8 cellular contexts compared by ENCODE assay signal in genomic region chr20:30723511-30723910, GRCh38.
DNase-seq lines count a peak whose midpoint lies in the region; ATAC-seq and TF ChIP-seq lines count a peak whose summit lies in the region.
"Not testable (repeated sequence)": the region's sequence is repeated elsewhere in the genome, so short reads cannot be mapped to it uniquely, and the experiment has no call there.

No MANE protein-coding gene starts in this region.

- H2BK15ac ChIP-seq in neuronal stem cell (ENCODE audit: low read length), result not testable (repeated sequence)

- not testable (repeated sequence) for H2AK5ac ChIP-seq in neuronal stem cell (ENCODE audit: low read depth, low read length)

- CTCF ChIA-PET in activated CD4-positive, alpha-beta memory T cell treated with anti-CD3 and anti-CD28 coated beads, Interleukin-2, amount 10 ng/mL, durations not matched to agents 7 days and 5 days (lab: Charles Lee), result interaction anchor here (1.7 kb wide), 1 partner anchor 9 kb away, joined by 3 read pairs; no protein-coding TSS in a partner anchor

- peak overlapping the region; percentile 84 for H3K4me3 Mint-ChIP-seq in activated CD4-positive, alpha-beta memory T cell treated with anti-CD3 and anti-CD28 coated beads, Interleukin-2, amount 10 ng/mL, durations not matched to agents 7 days and 5 days
- peak overlapping the region in 3 of 5 donors; percentile 36 to 70 (median 68) for H3K4me3 Mint-ChIP-seq in immature natural killer cell

- ATAC-seq in body of pancreas, result not testable (repeated sequence)

- TF ChIP-seq CTCF in body of pancreas (IDR thresholded peaks at IDR 0.05); esophagus squamous epithelium (IDR thresholded peaks at IDR 0.05): not testable (repeated sequence)

- H2BK5ac ChIP-seq in neuronal stem cell (ENCODE audit: low read length), result not testable (repeated sequence)

- not testable (repeated sequence) for H3K4me1 ChIP-seq in NT2/D1 (ENCODE audit: insufficient read depth, insufficient read length); body of pancreas; neuronal stem cell (ENCODE audit: control insufficient read depth in 2 of 2, insufficient read depth in 1 of 2, low read depth in 1 of 2, low read length in 2 of 2); thymus (ENCODE audit: control insufficient read depth, insufficient read depth, low read length)
- peaks cover 0 to 38% (median 0%) of the 10 kb centered on the region in 3 donors for H3K4me1 ChIP-seq in esophagus squamous epithelium

- H3K23ac ChIP-seq in neuronal stem cell (ENCODE audit: low read depth, low read length, poor library complexity), result not testable (repeated sequence)

- H2BK120ac ChIP-seq in neuronal stem cell (ENCODE audit: low read depth, low read length), result not testable (repeated sequence)

- not testable (repeated sequence) for H3K18ac ChIP-seq in neuronal stem cell (ENCODE audit: low read length)

- WGBS in body of pancreas, 2 donors, result 6 to 7% methylated on average over 5 to 27 of the region's 27 CpGs
- 20 to 66% methylated on average over 6 to 15 of the region's 27 CpGs for WGBS in esophagus squamous epithelium, 2 donors
- WGBS in neuronal stem cell (ENCODE audit: extremely low coverage in 2 of 2, insufficient read length in 2 of 2, insufficient replicate concordance in 1 of 2), 2 donors, result no CpG with 5 or more reads among the region's 27 CpGs
- 17% methylated on average over 27 of the region's 27 CpGs for WGBS in thymus

- peak overlapping the region in 3 of 4 donors; percentile 56 to 70 (median 70) for H3K27ac ChIP-seq in body of pancreas
- H3K27ac ChIP-seq in esophagus squamous epithelium, result peak overlapping the region in 3 of 4 donors; percentile 38 to 74 (median 49)
- H3K27ac ChIP-seq in neuronal stem cell (replicated peaks; ENCODE audit: low read length); thymus (ENCODE audit: low read depth): not testable (repeated sequence)

- H3K4ac ChIP-seq in neuronal stem cell (ENCODE audit: low read length), result not testable (repeated sequence)

- not testable (repeated sequence) for H4K91ac ChIP-seq in neuronal stem cell (ENCODE audit: low read depth, low read length, poor library complexity)

- DNase-seq in Caki2 (ENCODE audit: low read depth) (peak; percentile 10), body of pancreas (peak in 3 of 4 donors; percentile 2 to 20 (median 17))
- DNase-seq in NT2/D1 (ENCODE audit: low read depth, low spot score); activated CD4-positive, alpha-beta memory T cell treated with anti-CD3 and anti-CD28 coated beads, Interleukin-2, amount 10 ng/mL, durations not matched to agents 7 days and 5 days; esophagus squamous epithelium (lab: John Stamatoyannopoulos, UW); immature natural killer cell; neuronal stem cell (ENCODE audit: low spot score): not testable (repeated sequence)

- intact Hi-C loops in body of pancreas (cut with DNase I); esophagus squamous epithelium (cut with DNase I): not testable (repeated sequence)

- H3K36me3 Mint-ChIP-seq in activated CD4-positive, alpha-beta memory T cell treated with anti-CD3 and anti-CD28 coated beads, Interleukin-2, amount 10 ng/mL, durations not matched to agents 7 days and 5 days (ENCODE audit: low read depth); immature natural killer cell: not testable (repeated sequence)

- in situ Hi-C loops in Caki2 (cut with HindIII; ENCODE audit: low pct_unique_long_range_greater_than_20kb, low sequenced_read_pairs), result not testable (repeated sequence)

- H3K27me3 Mint-ChIP-seq in activated CD4-positive, alpha-beta memory T cell treated with anti-CD3 and anti-CD28 coated beads, Interleukin-2, amount 10 ng/mL, durations not matched to agents 7 days and 5 days; immature natural killer cell (ENCODE audit: low read depth in 3 of 3): not testable (repeated sequence)

- H3K79me1 ChIP-seq in neuronal stem cell (ENCODE audit: low read depth, low read length), result not testable (repeated sequence)

- H3K27me3 ChIP-seq in NT2/D1 (ENCODE audit: insufficient read depth, insufficient read length); body of pancreas; neuronal stem cell (ENCODE audit: control insufficient read depth in 3 of 3, insufficient read depth in 3 of 3, low read depth in 1 of 3, low read length in 3 of 3); thymus (ENCODE audit: control insufficient read depth, insufficient read depth): not testable (repeated sequence)
- H3K27me3 ChIP-seq in esophagus squamous epithelium, result peaks cover 0 to 14% (median 0%) of the 10 kb centered on the region in 4 donors

- not testable (repeated sequence) for TF ChIP-seq POLR2A in body of pancreas (IDR thresholded peaks at IDR 0.05); esophagus squamous epithelium (IDR thresholded peaks at IDR 0.05)

- peak overlapping the region; percentile 57 for H3K4me2 ChIP-seq in neuronal stem cell (ENCODE audit: insufficient read depth, low read length, poor library complexity, severe bottlenecking)

- not testable (repeated sequence) for H4K8ac ChIP-seq in neuronal stem cell (ENCODE audit: low read depth, low read length)

- not testable (repeated sequence) for H3K36me3 ChIP-seq in NT2/D1 (ENCODE audit: insufficient read depth, insufficient read length, low read length); body of pancreas (replicated peaks in 1 of 2; ENCODE audit: insufficient read depth in 1 of 2, low read depth in 2 of 2); esophagus squamous epithelium; neuronal stem cell (replicated peaks in 1 of 2; ENCODE audit: control insufficient read depth in 2 of 2, insufficient read depth in 2 of 2, low read length in 2 of 2); thymus (ENCODE audit: control insufficient read depth, insufficient read depth)

- not testable (repeated sequence) for H2BK12ac ChIP-seq in neuronal stem cell (ENCODE audit: low read length)

- H3K9ac ChIP-seq in NT2/D1 (ENCODE audit: insufficient read length, low read depth); neuronal stem cell (ENCODE audit: low read depth, low read length, poor library complexity): not testable (repeated sequence)

- not testable (repeated sequence) for H3K14ac ChIP-seq in neuronal stem cell (ENCODE audit: low read length)

- H2AFZ ChIP-seq in neuronal stem cell (ENCODE audit: low read length), result not testable (repeated sequence)

- not testable (repeated sequence) for H3K9me3 ChIP-seq in NT2/D1 (ENCODE audit: insufficient read depth, low read length); body of pancreas; esophagus squamous epithelium; neuronal stem cell (replicated peaks in 1 of 2; ENCODE audit: control insufficient read depth in 2 of 2, insufficient read depth in 1 of 2, low read depth in 1 of 2, low read length in 2 of 2); thymus (ENCODE audit: control insufficient read depth)

- H3K4me3 ChIP-seq in NT2/D1 (ENCODE audit: insufficient read length, low read depth) (peak overlapping the region; percentile 30), body of pancreas (peak overlapping the region in 1 of 2 donors; percentile 40), esophagus squamous epithelium (peak overlapping the region; percentile 26 to 55 (median 34)), neuronal stem cell (ENCODE audit: low read length in 2 of 2) (peak overlapping the region in 1 of 2 donors; percentile 75), thymus (ENCODE audit: low read length) (peak overlapping the region; percentile 36)

- peak overlapping the region; percentile 68 for H3K27ac Mint-ChIP-seq in activated CD4-positive, alpha-beta memory T cell treated with anti-CD3 and anti-CD28 coated beads, Interleukin-2, amount 10 ng/mL, durations not matched to agents 7 days and 5 days
- not testable (repeated sequence) for H3K27ac Mint-ChIP-seq in immature natural killer cell

- H3K4me1 Mint-ChIP-seq in activated CD4-positive, alpha-beta memory T cell treated with anti-CD3 and anti-CD28 coated beads, Interleukin-2, amount 10 ng/mL, durations not matched to agents 7 days and 5 days; immature natural killer cell: not testable (repeated sequence)

- POLR2A ChIA-PET in activated CD4-positive, alpha-beta memory T cell treated with anti-CD3 and anti-CD28 coated beads, Interleukin-2, amount 10 ng/mL, durations not matched to agents 7 days and 5 days (lab: Charles Lee), result not testable (repeated sequence)

- H3K9me3 Mint-ChIP-seq in activated CD4-positive, alpha-beta memory T cell treated with anti-CD3 and anti-CD28 coated beads, Interleukin-2, amount 10 ng/mL, durations not matched to agents 7 days and 5 days, result not testable (repeated sequence)
- peaks cover 0 to 16% (median 7%) of the 10 kb centered on the region in 6 donors for H3K9me3 Mint-ChIP-seq in immature natural killer cell
